Comparison of ENCODE assay signal across 17 cellular contexts in the genomic region with DNA sequence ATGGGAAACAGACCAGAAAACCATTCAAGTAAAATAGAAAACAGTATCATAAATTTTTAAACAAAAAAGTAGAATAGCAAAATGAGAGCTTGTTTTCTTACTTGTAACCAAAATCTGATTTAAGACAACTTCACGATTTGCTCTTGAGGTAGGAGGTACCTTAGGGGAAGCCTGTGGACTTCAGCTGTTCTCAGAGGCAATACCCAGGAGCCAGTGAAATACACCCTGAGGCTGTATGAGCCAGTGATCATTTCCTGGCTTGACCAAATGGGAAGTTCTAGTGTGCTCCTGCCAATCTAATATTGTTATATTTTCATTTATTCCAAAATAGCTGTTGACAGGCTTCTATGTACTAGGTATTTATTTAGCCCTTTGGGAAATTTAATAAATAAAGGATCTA.
A peak's percentile ranks its signal among the peaks of the same experiment; 100 is the strongest.
DNase-seq lines count a peak whose midpoint lies in the region; ATAC-seq and TF ChIP-seq lines count a peak whose summit lies in the region.
"Had no signal": no experiment of that assay in that cellular context is flagged by ENCODE, and none has a peak within 500 bp of the region (broad histone marks: within the 10 kb centered on the region; RNA-seq: fewer than 3 reads in every experiment).

No MANE protein-coding gene starts in this region.

- no peak overlapping the region for H3K27ac ChIP-seq in GM23248
- H3K27ac ChIP-seq: SJSA1, transverse colon had no signal

- H3K4me3 ChIP-seq in GM23248, result no peak overlapping the region
- H3K4me3 ChIP-seq in epithelial cell of esophagus (ENCODE audit: low read length), result no peak overlapping the region
- H3K4me3 ChIP-seq: lung, SJSA1, transverse colon had no signal

- H3K9ac ChIP-seq in GM23248, result no peak overlapping the region

- no peak overlapping the region for H3K4me2 ChIP-seq in GM23248 (ENCODE audit: unreplicated experiment)

- H3K4me1 ChIP-seq in GM23248 (ENCODE audit: insufficient read depth), result no peaks in the 10 kb centered on the region
- H3K4me1 ChIP-seq: SJSA1 had no signal

- in situ Hi-C loops in GM23248 (cut with MboI), result no loop called here

- no peaks in the 10 kb centered on the region for H3K36me3 ChIP-seq in GM23248 (ENCODE audit: low read depth)
- H3K36me3 ChIP-seq: SJSA1, transverse colon had no signal

- H3K79me2 ChIP-seq in GM23248 (ENCODE audit: insufficient read depth), result no peaks in the 10 kb centered on the region

- H3K27me3 ChIP-seq in GM23248 (replicated peaks; ENCODE audit: insufficient read depth), result no peaks in the 10 kb centered on the region
- H3K27me3 ChIP-seq: SJSA1, transverse colon had no signal

- ATAC-seq in GM19463 (IDR thresholded peaks at IDR 0.05; ENCODE audit: unreplicated experiment), result no peak
- ATAC-seq: activated naive CD8-positive, alpha-beta T cell treated with anti-CD3 and anti-CD28 coated beads, Interleukin-2, amount 50 U/mL, for 24 hours; esophagus mucosa; stimulated activated effector memory CD8-positive, alpha-beta T cell treated with anti-CD3 and anti-CD28 coated beads, Interleukin-12 subunit alpha, Interleukin-12 subunit beta, amount 100 ng/mL, for 72 hours had no signal

- no peaks in the 10 kb centered on the region for H3K9me2 ChIP-seq in GM23248 (ENCODE audit: insufficient read depth)

- WGBS in GM23248 (ENCODE audit: low coverage in 1 of 2, low lambda C conversion rate in 2 of 2, missing lambda C conversion rate in 2 of 2), 2 experiments, result 35% methylated on average over 1 of the region's 1 CpG

- no peaks in the 10 kb centered on the region for H3K9me3 ChIP-seq in GM23248 (ENCODE audit: low read depth)
- H3K9me3 ChIP-seq: SJSA1, transverse colon had no signal

- H3F3A ChIP-seq in GM23248 (ENCODE audit: insufficient read depth), result no peaks in the 10 kb centered on the region

- peak; percentile 8 for DNase-seq in GM23248
- DNase-seq in RPMI7951 (ENCODE audit: low read depth), result peak; percentile 70
- peak; percentile 65 for DNase-seq in epithelial cell of esophagus (ENCODE audit: low read depth)
- DNase-seq in myocyte (ENCODE audit: low read depth), result peak; percentile 31
- DNase-seq in NAMALWA (ENCODE audit: low spot score), result no peak
- DNase-seq in activated naive CD4-positive, alpha-beta T cell (lab: John Stamatoyannopoulos, UW), result no peak
- no peak for DNase-seq in DMS153 treated with DMSO at 0.1 percent for 48 hours (lab: John Stamatoyannopoulos, UW; ENCODE audit: unreplicated experiment)
- DNase-seq: activated naive CD8-positive, alpha-beta T cell treated with anti-CD3 and anti-CD28 coated beads, Interleukin-2, amount 50 U/mL, for 24 hours; activated T-cell treated with anti-CD3 and anti-CD28 coated beads, Interleukin-2, amount 50 U/mL, for 48 hours; NCI-H1048; T1000; transverse colon had no signal

- no peak for TF ChIP-seq CTCF in epithelial cell of esophagus (IDR thresholded peaks at IDR 0.05; ENCODE audit: insufficient read depth, low read depth, low read length, missing control alignments)

- no peaks in the 10 kb centered on the region for H4K20me1 ChIP-seq in GM23248 (ENCODE audit: insufficient read depth)

- H2AFZ ChIP-seq in GM23248, result no peak overlapping the region

Comparison
In these comparisons a context has a peak if more than half of its experiments do, and no peak if none do; other contexts are left out.
1. DNase-seq: peak in GM23248 (single experiment), RPMI7951 (single experiment), epithelial cell of esophagus (single experiment) and myocyte (single experiment); none in NAMALWA (single experiment), activated naive CD4-positive, alpha-beta T cell (0 of 4) and DMS153 treated with DMSO at 0.1 percent for 48 hours (single experiment).